ENCODE assay signal across 29 cellular contexts in genomic region chr7:92882760-92883159, GRCh38.
"Had no signal": no experiment of that assay in that cellular context is flagged by ENCODE, and none has a peak within 500 bp of the region (broad histone marks: within the 10 kb centered on the region; RNA-seq: fewer than 3 reads in every experiment).

No MANE protein-coding gene starts in this region.

- DNase-seq: naive thymus-derived CD8-positive, alpha-beta T cell; nephron progenitor cell; nucleus accumbens; pancreas; retina; right lobe of liver; sigmoid colon; spleen; stimulated activated CD4-positive, alpha-beta T cell treated with anti-CD3 and anti-CD28 coated beads, Interleukin-12 subunit alpha, Interleukin-12 subunit beta, amount 100 ng/mL, for 4 hours; stimulated activated CD4-positive, alpha-beta T cell treated with anti-CD3 and anti-CD28 coated beads, Interleukin-1b, Interleukin-23, amount 100 ng/mL, for 48 hours; stimulated activated CD4-positive, alpha-beta T cell treated with anti-CD3 and anti-CD28 coated beads, Interleukin-4, amount 100 ng/mL, for 1 hour; stimulated activated CD4-positive, alpha-beta T cell treated with anti-CD3 and anti-CD28 coated beads, Interleukin-4, amount 100 ng/mL, for 4 hours; stimulated activated CD8-positive, alpha-beta memory T cell treated with anti-CD3 and anti-CD28 coated beads, Interleukin-4, amount 100 ng/mL, for 48 hours; stimulated activated naive CD4-positive, alpha-beta T cell; stimulated activated naive CD8-positive, alpha-beta T cell treated with anti-CD3 and anti-CD28 coated beads, Interleukin-15, amount 100 ng/mL, for 72 hours; stimulated activated naive CD8-positive, alpha-beta T cell treated with anti-CD3 and anti-CD28 coated beads, Interleukin-15, Interleukin-2, amounts not matched to agents 100 U/mL and 50 U/mL, for 24 hours; substantia nigra; testis; tibial artery; transverse colon; upper lobe of right lung had no signal

- H3K27ac ChIP-seq: neutrophil, pancreas, prostate gland, right atrium auricular region, right lobe of liver, sigmoid colon, spleen, suprapubic skin, testis, tibial artery, transverse colon, upper lobe of right lung, vagina had no signal

- H3K4me1 ChIP-seq: pancreas, prostate gland, right atrium auricular region, right lobe of liver, sigmoid colon, spleen, suprapubic skin, testis, tibial artery, transverse colon, upper lobe of right lung, vagina had no signal

- H3K27me3 ChIP-seq: neutrophil, pancreas, right atrium auricular region, right lobe of liver, sigmoid colon, spleen, suprapubic skin, testis, tibial artery, transverse colon, upper lobe of right lung, vagina had no signal

- FAIRE-seq: pancreas had no signal

- ATAC-seq: naive thymus-derived CD8-positive, alpha-beta T cell; natural killer cell treated with Interleukin-12 subunit alpha and Interleukin-12 subunit beta and Interleukin-15 and Interleukin-18, amount 100 ng/mL, for 72 hours; pancreas; right lobe of liver; stimulated activated memory B cell treated with anti-CD40 and anti-IgM and Interleukin-4, amounts not matched to agents 10 μg/mL and 1 μg/mL and 100 μg/mL, for 72 hours; stimulated activated naive CD8-positive, alpha-beta T cell treated with anti-CD3 and anti-CD28 coated beads, Interleukin-15, amount 100 ng/mL, for 72 hours; stimulated activated naive CD8-positive, alpha-beta T cell treated with anti-CD3 and anti-CD28 coated beads, Interleukin-15, Interleukin-2, amounts not matched to agents 100 U/mL and 50 U/mL, for 24 hours; upper lobe of right lung had no signal

- H3K4me2 ChIP-seq: smooth muscle cell had no signal

- H3K36me3 ChIP-seq: neutrophil, pancreas, prostate gland, right atrium auricular region, right lobe of liver, sigmoid colon, spleen, suprapubic skin, tibial artery, transverse colon, upper lobe of right lung, vagina had no signal

- H3K4me3 ChIP-seq: pancreas, prostate gland, right atrium auricular region, right lobe of liver, sigmoid colon, smooth muscle cell, spleen, suprapubic skin, testis, tibial artery, transverse colon, upper lobe of right lung, vagina had no signal

- H3K9me3 ChIP-seq: neutrophil, prostate gland, suprapubic skin, testis, upper lobe of right lung, vagina had no signal
